Comparison of ENCODE assay signal across 1 cellular context in the genomic region with DNA sequence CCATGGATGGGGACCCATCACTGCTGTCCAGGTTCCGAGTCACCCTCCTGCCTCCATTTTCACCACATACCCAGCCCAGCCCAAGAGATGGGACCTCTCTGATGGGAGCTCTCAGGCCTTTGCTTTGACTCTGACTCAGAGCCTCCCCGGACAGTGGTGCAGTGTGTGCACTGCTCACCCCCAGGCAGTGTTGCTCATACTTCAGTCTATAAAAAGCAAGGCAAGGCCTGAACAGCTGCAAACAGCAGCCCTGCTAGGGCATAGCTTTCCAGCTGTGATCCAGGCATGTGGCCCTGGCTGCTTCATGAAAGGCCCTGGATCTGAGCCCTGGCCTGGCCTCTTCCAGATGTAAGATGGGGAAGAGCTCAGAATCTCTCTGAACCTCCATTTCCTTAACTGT.
TF ChIP-seq lines count a peak whose summit lies in the region.

No MANE protein-coding gene starts in this region.

TF ChIP-seq in GM12878, 131 proteins besides CTCF, POLR2A, EP300 and RAD21 (continued from another document):
- TF ChIP-seq, protein P1, sequence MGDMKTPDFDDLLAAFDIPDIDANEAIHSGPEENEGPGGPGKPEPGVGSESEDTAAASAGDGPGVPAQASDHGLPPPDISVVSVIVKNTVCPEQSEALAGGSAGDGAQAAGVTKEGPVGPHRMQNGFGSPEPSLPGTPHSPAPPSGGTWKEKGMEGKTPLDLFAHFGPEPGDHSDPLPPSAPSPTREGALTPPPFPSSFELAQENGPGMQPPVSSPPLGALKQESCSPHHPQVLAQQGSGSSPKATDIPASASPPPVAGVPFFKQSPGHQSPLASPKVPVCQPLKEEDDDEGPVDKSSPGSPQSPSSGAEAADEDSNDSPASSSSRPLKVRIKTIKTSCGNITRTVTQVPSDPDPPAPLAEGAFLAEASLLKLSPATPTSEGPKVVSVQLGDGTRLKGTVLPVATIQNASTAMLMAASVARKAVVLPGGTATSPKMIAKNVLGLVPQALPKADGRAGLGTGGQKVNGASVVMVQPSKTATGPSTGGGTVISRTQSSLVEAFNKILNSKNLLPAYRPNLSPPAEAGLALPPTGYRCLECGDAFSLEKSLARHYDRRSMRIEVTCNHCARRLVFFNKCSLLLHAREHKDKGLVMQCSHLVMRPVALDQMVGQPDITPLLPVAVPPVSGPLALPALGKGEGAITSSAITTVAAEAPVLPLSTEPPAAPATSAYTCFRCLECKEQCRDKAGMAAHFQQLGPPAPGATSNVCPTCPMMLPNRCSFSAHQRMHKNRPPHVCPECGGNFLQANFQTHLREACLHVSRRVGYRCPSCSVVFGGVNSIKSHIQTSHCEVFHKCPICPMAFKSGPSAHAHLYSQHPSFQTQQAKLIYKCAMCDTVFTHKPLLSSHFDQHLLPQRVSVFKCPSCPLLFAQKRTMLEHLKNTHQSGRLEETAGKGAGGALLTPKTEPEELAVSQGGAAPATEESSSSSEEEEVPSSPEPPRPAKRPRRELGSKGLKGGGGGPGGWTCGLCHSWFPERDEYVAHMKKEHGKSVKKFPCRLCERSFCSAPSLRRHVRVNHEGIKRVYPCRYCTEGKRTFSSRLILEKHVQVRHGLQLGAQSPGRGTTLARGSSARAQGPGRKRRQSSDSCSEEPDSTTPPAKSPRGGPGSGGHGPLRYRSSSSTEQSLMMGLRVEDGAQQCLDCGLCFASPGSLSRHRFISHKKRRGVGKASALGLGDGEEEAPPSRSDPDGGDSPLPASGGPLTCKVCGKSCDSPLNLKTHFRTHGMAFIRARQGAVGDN (IDR thresholded peaks at IDR 0.05): no peak
- no peak for TF ChIP-seq SREBF1 (IDR thresholded peaks at IDR 0.05; ENCODE audit: low read length)
- TF ChIP-seq STAT3 (IDR thresholded peaks at IDR 0.05; ENCODE audit: low read depth, low read length): no peak
- no peak for TF ChIP-seq ZBED1 (IDR thresholded peaks at IDR 0.05; ENCODE audit: borderline replicate concordance)
- no peak for TF ChIP-seq ZNF384 (IDR thresholded peaks at IDR 0.05; ENCODE audit: borderline replicate concordance, low read depth, low read length)
- no peak for TF ChIP-seq SMAD1 (IDR thresholded peaks at IDR 0.05; ENCODE audit: low read depth, partially characterized antibody)
- TF ChIP-seq, protein P2, sequence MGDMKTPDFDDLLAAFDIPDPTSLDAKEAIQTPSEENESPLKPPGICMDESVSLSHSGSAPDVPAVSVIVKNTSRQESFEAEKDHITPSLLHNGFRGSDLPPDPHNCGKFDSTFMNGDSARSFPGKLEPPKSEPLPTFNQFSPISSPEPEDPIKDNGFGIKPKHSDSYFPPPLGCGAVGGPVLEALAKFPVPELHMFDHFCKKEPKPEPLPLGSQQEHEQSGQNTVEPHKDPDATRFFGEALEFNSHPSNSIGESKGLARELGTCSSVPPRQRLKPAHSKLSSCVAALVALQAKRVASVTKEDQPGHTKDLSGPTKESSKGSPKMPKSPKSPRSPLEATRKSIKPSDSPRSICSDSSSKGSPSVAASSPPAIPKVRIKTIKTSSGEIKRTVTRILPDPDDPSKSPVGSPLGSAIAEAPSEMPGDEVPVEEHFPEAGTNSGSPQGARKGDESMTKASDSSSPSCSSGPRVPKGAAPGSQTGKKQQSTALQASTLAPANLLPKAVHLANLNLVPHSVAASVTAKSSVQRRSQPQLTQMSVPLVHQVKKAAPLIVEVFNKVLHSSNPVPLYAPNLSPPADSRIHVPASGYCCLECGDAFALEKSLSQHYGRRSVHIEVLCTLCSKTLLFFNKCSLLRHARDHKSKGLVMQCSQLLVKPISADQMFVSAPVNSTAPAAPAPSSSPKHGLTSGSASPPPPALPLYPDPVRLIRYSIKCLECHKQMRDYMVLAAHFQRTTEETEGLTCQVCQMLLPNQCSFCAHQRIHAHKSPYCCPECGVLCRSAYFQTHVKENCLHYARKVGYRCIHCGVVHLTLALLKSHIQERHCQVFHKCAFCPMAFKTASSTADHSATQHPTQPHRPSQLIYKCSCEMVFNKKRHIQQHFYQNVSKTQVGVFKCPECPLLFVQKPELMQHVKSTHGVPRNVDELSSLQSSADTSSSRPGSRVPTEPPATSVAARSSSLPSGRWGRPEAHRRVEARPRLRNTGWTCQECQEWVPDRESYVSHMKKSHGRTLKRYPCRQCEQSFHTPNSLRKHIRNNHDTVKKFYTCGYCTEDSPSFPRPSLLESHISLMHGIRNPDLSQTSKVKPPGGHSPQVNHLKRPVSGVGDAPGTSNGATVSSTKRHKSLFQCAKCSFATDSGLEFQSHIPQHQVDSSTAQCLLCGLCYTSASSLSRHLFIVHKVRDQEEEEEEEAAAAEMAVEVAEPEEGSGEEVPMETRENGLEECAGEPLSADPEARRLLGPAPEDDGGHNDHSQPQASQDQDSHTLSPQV (IDR thresholded peaks at IDR 0.05): no peak
TF ChIP-seq in GM12878: peak in this region for 0.
